In genomic region chr3:126476166-126476975, GRCh38 we compare ENCODE assay signal across 8 cellular contexts. TPM values are rescaled to one million over a fixed set of nuclear protein-coding genes. Genes with fewer than 3 reads are reported as not detected.
DNase-seq lines count a peak whose midpoint lies in the region; ATAC-seq and TF ChIP-seq lines count a peak whose summit lies in the region.

No MANE protein-coding gene starts in this region.

- ATAC-seq in WTC11 (peak; percentile 43), esophagus mucosa (peak; percentile 54), naive B cell (ENCODE audit: low read depth in 2 of 2) (peak; percentile 18 to 27)

- H3K4me1 Mint-ChIP-seq in HFFc6 (ENCODE audit: low read depth) (peaks cover 41% of the 10 kb centered on the region), WTC11 (peaks cover 39% of the 10 kb centered on the region), naive B cell (peaks cover 33 to 41% (median 40%) of the 10 kb centered on the region in 3 donors)

- H3K36me3 Mint-ChIP-seq in HFFc6 (ENCODE audit: low read depth), result peaks cover 13% of the 10 kb centered on the region
- H3K36me3 Mint-ChIP-seq in WTC11, result peaks cover 5% of the 10 kb centered on the region
- H3K36me3 Mint-ChIP-seq in naive B cell, result peaks cover 8 to 10% of the 10 kb centered on the region in 2 donors

- H3K27ac Mint-ChIP-seq in HFFc6 (0 out of 2 replicates have a peak overlapping the region, but pooled peaks have one; percentile 36), WTC11 (peak overlapping the region; percentile 61), naive B cell (peak overlapping the region; percentile 70 to 95 (median 82))

- H3K9me3 Mint-ChIP-seq in HFFc6 (no peaks in the 10 kb centered on the region), WTC11 (no peaks in the 10 kb centered on the region), naive B cell (no peaks in the 10 kb centered on the region)

- DNase-seq in NCI-H2227 (lab: John Stamatoyannopoulos, UW; ENCODE audit: unreplicated experiment), result peak; percentile 65
- no peak for DNase-seq in NCI-H2227 treated with DMSO at 0.1 percent for 48 hours (lab: John Stamatoyannopoulos, UW)
- DNase-seq in HFFc6, result no peak
- DNase-seq in MV-4-11 (lab: John Stamatoyannopoulos, UW), result peak; percentile 36
- DNase-seq in WTC11 (ENCODE audit: low spot score), result peak; percentile 52
- peak; percentile 53 for DNase-seq in naive B cell
- no peak for DNase-seq in activated effector memory CD4-positive, alpha-beta T cell treated with anti-CD3 and anti-CD28 coated beads, Interleukin-2, amount 50 U/mL, for 16 hours

- no peak for TF ChIP-seq CTCF in HFFc6 (IDR thresholded peaks at IDR 0.05)
- TF ChIP-seq CTCF in WTC11 (IDR thresholded peaks at IDR 0.05), result no peak

- CTCF ChIA-PET in WTC11 (lab: Charles Lee), result interaction anchor here (0.8 to 2.0 kb wide), 10 partner anchors 9 to 898 kb away, joined by 3 to 18 read pairs (median 4); partner anchors contain the start of gene CFAP100

- peaks cover 4% of the 10 kb centered on the region for H3K27me3 Mint-ChIP-seq in HFFc6 (ENCODE audit: insufficient read depth)
- no peaks in the 10 kb centered on the region for H3K27me3 Mint-ChIP-seq in WTC11 (ENCODE audit: low read depth)
- H3K27me3 Mint-ChIP-seq in naive B cell, result peaks cover 0 to 4% (median 0%) of the 10 kb centered on the region in 3 donors

- H3K4me3 Mint-ChIP-seq in HFFc6, result peak overlapping the region; percentile 84
- H3K4me3 Mint-ChIP-seq in WTC11, result peak overlapping the region; percentile 82
- peak overlapping the region; percentile 65 to 94 (median 88) for H3K4me3 Mint-ChIP-seq in naive B cell

- POLR2A ChIA-PET in WTC11 (lab: Charles Lee), result interaction anchor here (0.9 to 1.7 kb wide), 2 partner anchors 9 to 20 kb away, joined by 4 to 5 read pairs; no protein-coding TSS in a partner anchor

TF ChIP-seq in WTC11, 78 proteins besides CTCF, POLR2A, EP300 and RAD21:
- TF ChIP-seq, protein P1, sequence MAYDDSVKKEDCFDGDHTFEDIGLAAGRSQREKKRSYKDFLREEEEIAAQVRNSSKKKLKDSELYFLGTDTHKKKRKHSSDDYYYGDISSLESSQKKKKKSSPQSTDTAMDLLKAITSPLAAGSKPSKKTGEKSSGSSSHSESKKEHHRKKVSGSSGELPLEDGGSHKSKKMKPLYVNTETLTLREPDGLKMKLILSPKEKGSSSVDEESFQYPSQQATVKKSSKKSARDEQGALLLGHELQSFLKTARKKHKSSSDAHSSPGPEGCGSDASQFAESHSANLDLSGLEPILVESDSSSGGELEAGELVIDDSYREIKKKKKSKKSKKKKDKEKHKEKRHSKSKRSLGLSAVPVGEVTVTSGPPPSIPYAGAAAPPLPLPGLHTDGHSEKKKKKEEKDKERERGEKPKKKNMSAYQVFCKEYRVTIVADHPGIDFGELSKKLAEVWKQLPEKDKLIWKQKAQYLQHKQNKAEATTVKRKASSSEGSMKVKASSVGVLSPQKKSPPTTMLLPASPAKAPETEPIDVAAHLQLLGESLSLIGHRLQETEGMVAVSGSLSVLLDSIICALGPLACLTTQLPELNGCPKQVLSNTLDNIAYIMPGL (CRISPR knock-in tag; IDR thresholded peaks at IDR 0.05), result 0 out of 2 replicates have a peak, but pooled peaks have one; percentile 31
- TF ChIP-seq, protein P2, sequence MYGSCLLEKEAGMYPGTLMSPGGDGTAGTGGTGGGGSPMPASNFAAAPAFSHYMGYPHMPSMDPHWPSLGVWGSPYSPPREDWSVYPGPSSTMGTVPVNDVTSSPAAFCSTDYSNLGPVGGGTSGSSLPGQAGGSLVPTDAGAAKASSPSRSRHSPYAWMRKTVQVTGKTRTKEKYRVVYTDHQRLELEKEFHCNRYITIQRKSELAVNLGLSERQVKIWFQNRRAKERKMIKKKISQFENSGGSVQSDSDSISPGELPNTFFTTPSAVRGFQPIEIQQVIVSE (CRISPR knock-in tag; IDR thresholded peaks at IDR 0.05; ENCODE audit: borderline replicate concordance), result no peak
- no peak for TF ChIP-seq TEAD4 (CRISPR knock-in tag; IDR thresholded peaks at IDR 0.05)
- no peak for TF ChIP-seq ZNF232 (CRISPR knock-in tag; IDR thresholded peaks at IDR 0.05)
- TF ChIP-seq IRF1 (CRISPR knock-in tag; IDR thresholded peaks at IDR 0.05), result 0 out of 2 replicates have a peak, but pooled peaks have one; percentile 41
- peak; percentile 31; the same call in 1 of the 2 replicates for TF ChIP-seq GABPB1 (CRISPR knock-in tag; IDR thresholded peaks at IDR 0.05)
- no peak for TF ChIP-seq PRRX2 (CRISPR knock-in tag; IDR thresholded peaks at IDR 0.05)
- TF ChIP-seq SP1 (CRISPR knock-in tag; conservative IDR thresholded peaks at IDR 0.05), result 0 out of 2 replicates have a peak, but pooled peaks have one; percentile 9
- TF ChIP-seq ZNF423 (CRISPR knock-in tag; IDR thresholded peaks at IDR 0.05), result no peak
- TF ChIP-seq, protein P3, sequence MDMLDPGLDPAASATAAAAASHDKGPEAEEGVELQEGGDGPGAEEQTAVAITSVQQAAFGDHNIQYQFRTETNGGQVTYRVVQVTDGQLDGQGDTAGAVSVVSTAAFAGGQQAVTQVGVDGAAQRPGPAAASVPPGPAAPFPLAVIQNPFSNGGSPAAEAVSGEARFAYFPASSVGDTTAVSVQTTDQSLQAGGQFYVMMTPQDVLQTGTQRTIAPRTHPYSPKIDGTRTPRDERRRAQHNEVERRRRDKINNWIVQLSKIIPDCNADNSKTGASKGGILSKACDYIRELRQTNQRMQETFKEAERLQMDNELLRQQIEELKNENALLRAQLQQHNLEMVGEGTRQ (CRISPR knock-in tag; IDR thresholded peaks at IDR 0.05), result no peak
- no peak for TF ChIP-seq TEAD1 (CRISPR knock-in tag; IDR thresholded peaks at IDR 0.05)
- no peak for TF ChIP-seq ELF4 (CRISPR knock-in tag; IDR thresholded peaks at IDR 0.05; ENCODE audit: low read depth)
- TF ChIP-seq ETV6 (CRISPR knock-in tag; IDR thresholded peaks at IDR 0.05), result 0 out of 2 replicates have a peak, but pooled peaks have one; percentile 26
- TF ChIP-seq, protein P4, sequence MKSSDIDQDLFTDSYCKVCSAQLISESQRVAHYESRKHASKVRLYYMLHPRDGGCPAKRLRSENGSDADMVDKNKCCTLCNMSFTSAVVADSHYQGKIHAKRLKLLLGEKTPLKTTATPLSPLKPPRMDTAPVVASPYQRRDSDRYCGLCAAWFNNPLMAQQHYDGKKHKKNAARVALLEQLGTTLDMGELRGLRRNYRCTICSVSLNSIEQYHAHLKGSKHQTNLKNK (CRISPR knock-in tag; IDR thresholded peaks at IDR 0.05), result no peak
- no peak for TF ChIP-seq SMAD3 (CRISPR knock-in tag; IDR thresholded peaks at IDR 0.05; ENCODE audit: borderline replicate concordance)
- TF ChIP-seq RORB (CRISPR knock-in tag; IDR thresholded peaks at IDR 0.05), result no peak
- 0 out of 2 replicates have a peak, but pooled peaks have one; percentile 45 for TF ChIP-seq RELA (CRISPR knock-in tag; IDR thresholded peaks at IDR 0.05; ENCODE audit: borderline replicate concordance)
- no peak for TF ChIP-seq ZNF219 (CRISPR knock-in tag; IDR thresholded peaks at IDR 0.05; ENCODE audit: borderline replicate concordance)

RNA-seq across cellular contexts. Expression of gene ZXDC, which starts 0.7 kb away (rescaled TPM):
- total RNA-seq in HFFc6 (2021; fragmentation: NEBNext Ultra II Directional; extraction: Animal tissue kit (Norgen Biotek cat#: 25700)), result 10 to 100 TPM; 11.7 to 14.2 (median 13.5) TPM
- total RNA-seq in WTC11 (2021), result 32.9 to 34.7 TPM (median 33.4 TPM) in 3 replicates
- 19.1 TPM for total RNA-seq in esophagus mucosa
- polyA plus RNA-seq in naive B cell (ENCODE audit: low read depth in 6 of 6), result 10 to 100 TPM; 11.9 to 26.9 (median 16.2) TPM

RNA-seq across cellular contexts. Expression of gene UROC1, which starts 41.2 kb away (rescaled TPM):
- total RNA-seq in HFFc6 (2021; fragmentation: NEBNext Ultra II Directional; extraction: Animal tissue kit (Norgen Biotek cat#: 25700)), result not detected
- total RNA-seq in WTC11 (2021) (0.09 TPM in 1 of 3 replicates, not detected in the others), esophagus mucosa (not detected)
- polyA plus RNA-seq in naive B cell (ENCODE audit: low read depth in 6 of 6), result not detected

RNA-seq across cellular contexts. Expression of gene CHST13, which starts 47.6 kb away (rescaled TPM):
- total RNA-seq in HFFc6 (2021; fragmentation: NEBNext Ultra II Directional; extraction: Animal tissue kit (Norgen Biotek cat#: 25700)), result not detected
- 4.1 to 6.8 TPM (median 6.4 TPM) in 3 replicates for total RNA-seq in WTC11 (2021)
- not detected for total RNA-seq in esophagus mucosa
- under 1 TPM in 2 of 6 donors, not detected in 4; 0.16 to 0.53 TPM for polyA plus RNA-seq in naive B cell (ENCODE audit: low read depth in 6 of 6)

Comparison
In these comparisons a context has a peak if more than half of its experiments do, and no peak if none do; other contexts are left out.
1. DNase-seq: peak in NCI-H2227 (single experiment), MV-4-11 (single experiment), WTC11 (single experiment) and naive B cell (single experiment); none in NCI-H2227 treated with DMSO at 0.1 percent for 48 hours (single experiment), HFFc6 (single experiment) and activated effector memory CD4-positive, alpha-beta T cell treated with anti-CD3 and anti-CD28 coated beads, Interleukin-2, amount 50 U/mL, for 16 hours (single experiment).
2. Peak in every context shown above with its lines, with median percentiles within 50 percentile points of each other: H3K27ac Mint-ChIP-seq, H3K4me3 Mint-ChIP-seq and ATAC-seq.